ENCODE assay signal across 37 cellular contexts in genomic region chr12:102334765-102335164, GRCh38.
DNase-seq lines count a peak whose midpoint lies in the region; ATAC-seq, FAIRE-seq and TF ChIP-seq lines count a peak whose summit lies in the region.
"Had no signal": no experiment of that assay in that cellular context is flagged by ENCODE, and none has a peak within 500 bp of the region (broad histone marks: within the 10 kb centered on the region; RNA-seq: fewer than 3 reads in every experiment).

No MANE protein-coding gene starts in this region.

- no peaks in the 10 kb centered on the region for H3K4me1 Mint-ChIP-seq in WTC11
- H3K4me1 Mint-ChIP-seq: B cell; CD14-positive monocyte; CD4-positive, alpha-beta memory T cell; CD4-positive, CD25-positive, alpha-beta regulatory T cell; CD8-positive, alpha-beta memory T cell had no signal

- H3K27ac ChIP-seq in K562 (ENCODE audit: extremely low read depth, low read depth, low read length) (no peak overlapping the region), kidney (ENCODE audit: low read depth in 2 of 2, low read length in 2 of 2) (no peak overlapping the region), gastrocnemius medialis (no peak overlapping the region)
- H3K27ac ChIP-seq: 22Rv1; A549; BLaER1; BLaER1 treated with 17β-estradiol and CSF1 and Interleukin-3, amounts not matched to agents 10 nM and 100 nM; C4-2B had no signal

- POLR2A ChIA-PET in WTC11 (lab: Charles Lee) (no interaction called here), K562 (lab: Yijun Ruan, JAX) (no interaction called here)

- no peak for TF ChIP-seq RAD21 in K562 (CRISPR knock-in tag; conservative IDR thresholded peaks at IDR 0.05 in 1 of 2, IDR thresholded peaks at IDR 0.05 in 1 of 2)

- H3K4me1 ChIP-seq in K562 (replicated peaks in 1 of 2; ENCODE audit: control insufficient read depth in 2 of 2, insufficient read depth in 2 of 2, low read length in 2 of 2) (peaks cover 0 to 2% of the 10 kb centered on the region in 2 experiments; a peak in 1 of 5 replicates), kidney (ENCODE audit: control insufficient read depth in 1 of 2, insufficient read depth in 1 of 2, low read depth in 1 of 2, low read length in 2 of 2) (no peaks in the 10 kb centered on the region), gastrocnemius medialis (no peaks in the 10 kb centered on the region)
- H3K4me1 ChIP-seq: A549; BE2C; BLaER1; BLaER1 treated with 17β-estradiol and CSF1 and Interleukin-3, amounts not matched to agents 10 nM and 100 nM; Caco-2 had no signal

- H4K20me1 ChIP-seq in K562 (replicated peaks; ENCODE audit: control insufficient read depth, insufficient read depth, low read length), result no peaks in the 10 kb centered on the region
- H4K20me1 ChIP-seq: BLaER1; BLaER1 treated with 17β-estradiol and CSF1 and Interleukin-3, amounts not matched to agents 10 nM and 100 nM had no signal

- no peaks in the 10 kb centered on the region for H3K79me2 ChIP-seq in K562 (ENCODE audit: control insufficient read depth, insufficient read depth, low read length)

- ATAC-seq in WTC11 (no peak), K562 (no peak), gastrocnemius medialis (no peak)
- ATAC-seq: A549; CD8-positive, alpha-beta T cell had no signal

- in situ Hi-C loops in K562 (cut with MboI), result no loop called here
- in situ Hi-C loops in gastrocnemius medialis (cut with MboI; ENCODE audit: low sequenced_read_pairs in 4 of 4), result no loop called here

- no peak overlapping the region for H3K4me3 ChIP-seq in K562
- no peak overlapping the region for H3K4me3 ChIP-seq in kidney (ENCODE audit: low read length in 2 of 2)
- H3K4me3 ChIP-seq in gastrocnemius medialis, result no peak overlapping the region
- H3K4me3 ChIP-seq: A549; BLaER1; BLaER1 treated with 17β-estradiol and CSF1 and Interleukin-3, amounts not matched to agents 10 nM and 100 nM had no signal

- peak; percentile 39 for DNase-seq in OCI-M1 (lab: John Stamatoyannopoulos, UW)
- no peak for DNase-seq in WTC11 (ENCODE audit: low spot score)
- DNase-seq in K562 (ENCODE audit: extremely low read depth in 1 of 4, low spot score in 3 of 4), result no peak
- no peak for DNase-seq in kidney
- no peak for DNase-seq in gastrocnemius medialis
- DNase-seq in GDM1 (lab: John Stamatoyannopoulos, UW), result no peak
- DNase-seq in NCI-H1417 treated with DMSO at 0.1 percent for 48 hours (lab: John Stamatoyannopoulos, UW), result no peak
- DNase-seq: 8988T; ACHN; AML-193; BE2C; C1 segment of cervical spinal cord; Caco-2; Calu3; CD4-positive, alpha-beta memory T cell; CD4-positive, alpha-beta T cell; CD4-positive, CD25-positive, alpha-beta regulatory T cell; CD8-positive, alpha-beta memory T cell; CD8-positive, alpha-beta T cell; COR-L47; DMS 273 treated with DMSO at 0.1 percent for 48 hours; DMS153; DMS53; DMS79; DMS79 treated with DMSO at 0.1 percent for 48 hours; DND-41; EL had no signal

- H3K36me3 Mint-ChIP-seq in WTC11, result no peaks in the 10 kb centered on the region
- H3K36me3 Mint-ChIP-seq: CD14-positive monocyte; CD4-positive, alpha-beta memory T cell; CD4-positive, CD25-positive, alpha-beta regulatory T cell; CD8-positive, alpha-beta memory T cell; CD8-positive, alpha-beta T cell had no signal

- no peak overlapping the region for H3K27ac Mint-ChIP-seq in WTC11
- H3K27ac Mint-ChIP-seq: B cell; CD14-positive monocyte; CD4-positive, alpha-beta memory T cell; CD4-positive, alpha-beta T cell; CD4-positive, CD25-positive, alpha-beta regulatory T cell; CD8-positive, alpha-beta memory T cell; CD8-positive, alpha-beta T cell had no signal

- intact Hi-C loops in K562 (cut with micrococcal nuclease), result no loop called here
- intact Hi-C loops in kidney (cut with DNase I), result no loop called here
- intact Hi-C loops in gastrocnemius medialis (cut with DNase I; ENCODE audit: low total_unique reads), result no loop called here

- no peak overlapping the region for H3K9ac ChIP-seq in K562 (ENCODE audit: insufficient read depth in 1 of 2, low read depth in 2 of 2, low read length in 2 of 2)
- H3K9ac ChIP-seq in kidney (ENCODE audit: low read length in 2 of 2), result no peak overlapping the region
- H3K9ac ChIP-seq: BLaER1; BLaER1 treated with 17β-estradiol and CSF1 and Interleukin-3, amounts not matched to agents 10 nM and 100 nM had no signal

- no peaks in the 10 kb centered on the region for H3K27me3 ChIP-seq in K562 (ENCODE audit: control insufficient read depth in 2 of 2, insufficient read depth in 2 of 2, low read length in 2 of 2)
- H3K27me3 ChIP-seq in gastrocnemius medialis, result no peaks in the 10 kb centered on the region
- H3K27me3 ChIP-seq: BE2C; BLaER1; BLaER1 treated with 17β-estradiol and CSF1 and Interleukin-3, amounts not matched to agents 10 nM and 100 nM had no signal

- H2AFZ ChIP-seq in K562 (ENCODE audit: low read depth, low read length), result no peak overlapping the region

- H3K9me3 ChIP-seq in K562 (replicated peaks; ENCODE audit: control insufficient read depth, insufficient read depth, low read depth, low read length) (no peaks in the 10 kb centered on the region), kidney (ENCODE audit: control insufficient read depth in 1 of 2, low read length in 2 of 2) (peaks cover 0 to 6% of the 10 kb centered on the region in 2 donors), gastrocnemius medialis (no peaks in the 10 kb centered on the region)
- H3K9me3 ChIP-seq: BE2C, BLaER1, Caco-2 had no signal

- no TSS peak for BruUV-seq in K562 (replicated peaks; lab: Mats Ljungman, UMichigan)

- H3K9me1 ChIP-seq in K562 (ENCODE audit: control insufficient read depth, insufficient read depth, low read length), result no peaks in the 10 kb centered on the region

- H3K27me3 Mint-ChIP-seq in WTC11 (ENCODE audit: low read depth), result no peaks in the 10 kb centered on the region

- no peak overlapping the region for H3K4me3 Mint-ChIP-seq in WTC11
- H3K4me3 Mint-ChIP-seq: B cell; CD14-positive monocyte; CD4-positive, alpha-beta memory T cell; CD4-positive, alpha-beta T cell; CD4-positive, CD25-positive, alpha-beta regulatory T cell; CD8-positive, alpha-beta memory T cell; CD8-positive, alpha-beta T cell had no signal

- FAIRE-seq in K562 (lab: Jason Lieb, UNC), result no peak
- peak; percentile 41 for FAIRE-seq in colon (lab: Jason Lieb, UNC)
- no peak for FAIRE-seq in kidney (lab: Jason Lieb, UNC)
- FAIRE-seq: A204.1, A549, D721Med had no signal

- no peak overlapping the region for H3K4me2 ChIP-seq in K562 (ENCODE audit: insufficient read depth, low read length)
- H3K4me2 ChIP-seq: A549; BLaER1; BLaER1 treated with 17β-estradiol and CSF1 and Interleukin-3, amounts not matched to agents 10 nM and 100 nM had no signal

- TF ChIP-seq POLR2A in K562 (conservative IDR thresholded peaks at IDR 0.05), result no peak
- no peak for TF ChIP-seq POLR2A in gastrocnemius medialis (IDR thresholded peaks at IDR 0.05)

- no peak for TF ChIP-seq CTCF in WTC11 (IDR thresholded peaks at IDR 0.05)
- no peak for TF ChIP-seq CTCF in K562 (IDR thresholded peaks at IDR 0.05 in 2 of 3, conservative IDR thresholded peaks at IDR 0.05 in 1 of 3; ENCODE audit: insufficient read depth in 2 of 3, low read depth in 1 of 3, low read length in 3 of 3)
- no peak for TF ChIP-seq CTCF in kidney (IDR thresholded peaks at IDR 0.05; ENCODE audit: borderline replicate concordance, extremely low read depth, insufficient read depth)
- no peak for TF ChIP-seq CTCF in gastrocnemius medialis (IDR thresholded peaks at IDR 0.05 in 4 of 5, conservative IDR thresholded peaks at IDR 0.05 in 1 of 5)

- CTCF ChIA-PET in WTC11 (lab: Charles Lee) (no interaction called here), K562 (lab: Yijun Ruan, JAX; ENCODE audit: low intra/inter-chr PET ratio) (no interaction called here)

- H3K9me3 Mint-ChIP-seq in WTC11, result peaks cover 38% of the 10 kb centered on the region
- H3K9me3 Mint-ChIP-seq: CD8-positive, alpha-beta T cell had no signal

- no peak for TF ChIP-seq EP300 in K562 (IDR thresholded peaks at IDR 0.05; ENCODE audit: low read length)

- no peaks in the 10 kb centered on the region for H3K36me3 ChIP-seq in K562 (ENCODE audit: control insufficient read depth, insufficient read depth, low read length)
- H3K36me3 ChIP-seq in kidney (ENCODE audit: control insufficient read depth in 1 of 2, insufficient read depth in 2 of 2, low read length in 2 of 2), result no peaks in the 10 kb centered on the region
- no peaks in the 10 kb centered on the region for H3K36me3 ChIP-seq in gastrocnemius medialis
- H3K36me3 ChIP-seq: BE2C; BLaER1; BLaER1 treated with 17β-estradiol and CSF1 and Interleukin-3, amounts not matched to agents 10 nM and 100 nM had no signal

TF ChIP-seq in WTC11, 78 proteins besides CTCF, POLR2A, EP300 and RAD21:
- no peak for TF ChIP-seq IRF1 (CRISPR knock-in tag; IDR thresholded peaks at IDR 0.05)
- peak; percentile 56; the same call in 1 of the 2 replicates for TF ChIP-seq ZNF317 (CRISPR knock-in tag; IDR thresholded peaks at IDR 0.05; ENCODE audit: borderline replicate concordance, low read depth)

TF ChIP-seq in K562, 482 proteins besides CTCF, POLR2A, EP300 and RAD21 (continues in another document):
- peak; percentile 38 to 76; a peak in 2 of 4 replicates for TF ChIP-seq TRIM24 (IDR thresholded peaks at IDR 0.05)
- TF ChIP-seq TARDBP (IDR thresholded peaks at IDR 0.05), result no peak
- TF ChIP-seq SNIP1 (IDR thresholded peaks at IDR 0.05; ENCODE audit: low read depth), result no peak
- no peak for TF ChIP-seq ZKSCAN1 (IDR thresholded peaks at IDR 0.05; ENCODE audit: low read depth, low read length)
- TF ChIP-seq CEBPG (CRISPR knock-in tag; IDR thresholded peaks at IDR 0.05), result no peak
- TF ChIP-seq CEBPG (tag; conservative IDR thresholded peaks at IDR 0.05 in 1 of 2, IDR thresholded peaks at IDR 0.05 in 1 of 2), result peak in 1 of 2 experiments; percentile 52; a peak in 1 of 4 replicates
- no peak for TF ChIP-seq CBX1 (IDR thresholded peaks at IDR 0.05; ENCODE audit: low read depth)
- no peak for TF ChIP-seq HNRNPL (IDR thresholded peaks at IDR 0.05; ENCODE audit: low read depth, low read length)
- no peak for TF ChIP-seq HDAC6 (IDR thresholded peaks at IDR 0.05; ENCODE audit: low read depth, low read length)
- TF ChIP-seq, protein P1, sequence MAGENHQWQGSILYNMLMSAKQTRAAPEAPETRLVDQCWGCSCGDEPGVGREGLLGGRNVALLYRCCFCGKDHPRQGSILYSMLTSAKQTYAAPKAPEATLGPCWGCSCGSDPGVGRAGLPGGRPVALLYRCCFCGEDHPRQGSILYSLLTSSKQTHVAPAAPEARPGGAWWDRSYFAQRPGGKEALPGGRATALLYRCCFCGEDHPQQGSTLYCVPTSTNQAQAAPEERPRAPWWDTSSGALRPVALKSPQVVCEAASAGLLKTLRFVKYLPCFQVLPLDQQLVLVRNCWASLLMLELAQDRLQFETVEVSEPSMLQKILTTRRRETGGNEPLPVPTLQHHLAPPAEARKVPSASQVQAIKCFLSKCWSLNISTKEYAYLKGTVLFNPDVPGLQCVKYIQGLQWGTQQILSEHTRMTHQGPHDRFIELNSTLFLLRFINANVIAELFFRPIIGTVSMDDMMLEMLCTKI (IDR thresholded peaks at IDR 0.05; ENCODE audit: partially characterized antibody), result no peak
- no peak for TF ChIP-seq TAF1 (IDR thresholded peaks at IDR 0.05; ENCODE audit: control insufficient read depth, extremely low read depth, insufficient read depth, low read length, severe bottlenecking)
- TF ChIP-seq JUN (IDR thresholded peaks at IDR 0.05; ENCODE audit: borderline replicate concordance, low read depth, low read length), result no peak
- no peak for TF ChIP-seq JUN (CRISPR knock-in tag; IDR thresholded peaks at IDR 0.05; ENCODE audit: borderline replicate concordance)
